Comparison of ENCODE assay signal across 7 cellular contexts in genomic region chr11:118611433-118611795, GRCh38. TPM values are rescaled to one million over a fixed set of nuclear protein-coding genes. Genes with fewer than 3 reads are reported as not detected.
DNase-seq lines count a peak whose midpoint lies in the region; ATAC-seq and TF ChIP-seq lines count a peak whose summit lies in the region.
"Not testable (repeated sequence)": the region's sequence is repeated elsewhere in the genome, so short reads cannot be mapped to it uniquely, and the experiment has no call there.

No MANE protein-coding gene starts in this region.

- not testable (repeated sequence) for H3K18ac ChIP-seq in IMR-90 (ENCODE audit: low read depth, low read length)

- H4K20me1 ChIP-seq in IMR-90 (ENCODE audit: insufficient read depth, low read length): peaks cover 10% of the 10 kb centered on the region

- not testable (repeated sequence) for H3K27ac Mint-ChIP-seq in activated CD4-positive, alpha-beta T cell treated with anti-CD3 and anti-CD28 coated beads, Interleukin-2, amount 10 ng/mL, durations not matched to agents 24 days and 14 days; activated naive CD8-positive, alpha-beta T cell treated with anti-CD3 and anti-CD28 coated beads, Interleukin-2, amount 50 U/mL, for 24 hours; natural killer cell treated with Interleukin-12 subunit alpha and Interleukin-12 subunit beta and Interleukin-15 and Interleukin-18, amount 100 ng/mL, for 72 hours
- H3K27ac Mint-ChIP-seq in stimulated activated memory B cell treated with anti-CD40 and anti-IgM and Interleukin-4, amounts not matched to agents 10 μg/mL and 1 μg/mL and 100 μg/mL, for 72 hours: peak overlapping the region; percentile 5

- WGBS in IMR-90 (ENCODE audit: extremely low coverage in 2 of 2, insufficient read length in 1 of 2), 2 experiments: no CpG with 5 or more reads among the region's 19 CpGs
- 56% methylated on average over 19 of the region's 19 CpGs for WGBS in right cardiac atrium

- H4K8ac ChIP-seq in IMR-90 (ENCODE audit: low read depth in 2 of 2, low read length in 2 of 2): not testable (repeated sequence)

- BruUV-seq in IMR-90 (replicated peaks; lab: Mats Ljungman, UMichigan): not testable (repeated sequence)

- peaks cover 25% of the 10 kb centered on the region for H3K4me1 Mint-ChIP-seq in activated CD4-positive, alpha-beta T cell treated with anti-CD3 and anti-CD28 coated beads, Interleukin-2, amount 10 ng/mL, durations not matched to agents 24 days and 14 days
- H3K4me1 Mint-ChIP-seq in activated naive CD8-positive, alpha-beta T cell treated with anti-CD3 and anti-CD28 coated beads, Interleukin-2, amount 50 U/mL, for 24 hours: peaks cover 25% of the 10 kb centered on the region
- peaks cover 19 to 25% of the 10 kb centered on the region in 2 donors for H3K4me1 Mint-ChIP-seq in natural killer cell treated with Interleukin-12 subunit alpha and Interleukin-12 subunit beta and Interleukin-15 and Interleukin-18, amount 100 ng/mL, for 72 hours (ENCODE audit: low read depth in 2 of 2)
- H3K4me1 Mint-ChIP-seq in stimulated activated memory B cell treated with anti-CD40 and anti-IgM and Interleukin-4, amounts not matched to agents 10 μg/mL and 1 μg/mL and 100 μg/mL, for 72 hours: peaks cover 35% of the 10 kb centered on the region

- H3K9me1 ChIP-seq in IMR-90 (ENCODE audit: insufficient read depth, low read length): peaks cover 40% of the 10 kb centered on the region

- CTCF ChIA-PET in IMR-90 (lab: Yijun Ruan, JAX): interaction anchor here (1.2 kb wide), 1 partner anchor 10 kb away, joined by 9 read pairs; no protein-coding TSS in a partner anchor

- peaks cover 34% of the 10 kb centered on the region for H3K27me3 Mint-ChIP-seq in activated CD4-positive, alpha-beta T cell treated with anti-CD3 and anti-CD28 coated beads, Interleukin-2, amount 10 ng/mL, durations not matched to agents 24 days and 14 days
- H3K27me3 Mint-ChIP-seq in activated naive CD8-positive, alpha-beta T cell treated with anti-CD3 and anti-CD28 coated beads, Interleukin-2, amount 50 U/mL, for 24 hours: peaks cover 24% of the 10 kb centered on the region
- peaks cover 21 to 26% of the 10 kb centered on the region in 2 donors for H3K27me3 Mint-ChIP-seq in natural killer cell treated with Interleukin-12 subunit alpha and Interleukin-12 subunit beta and Interleukin-15 and Interleukin-18, amount 100 ng/mL, for 72 hours
- peaks cover 44% of the 10 kb centered on the region for H3K27me3 Mint-ChIP-seq in stimulated activated memory B cell treated with anti-CD40 and anti-IgM and Interleukin-4, amounts not matched to agents 10 μg/mL and 1 μg/mL and 100 μg/mL, for 72 hours

- not testable (repeated sequence) for H3K14ac ChIP-seq in IMR-90 (replicated peaks; ENCODE audit: low read depth, low read length)

- H3K9ac ChIP-seq in IMR-90 (ENCODE audit: low read depth, low read length): peak overlapping the region; percentile 43; the same call in 1 of the 2 replicates

- peaks cover 28% of the 10 kb centered on the region for H3K36me3 ChIP-seq in IMR-90 (ENCODE audit: control insufficient read depth, insufficient read depth, low read length)

- not testable (repeated sequence) for H3K36me3 Mint-ChIP-seq in activated CD4-positive, alpha-beta T cell treated with anti-CD3 and anti-CD28 coated beads, Interleukin-2, amount 10 ng/mL, durations not matched to agents 24 days and 14 days (ENCODE audit: low read depth); activated naive CD8-positive, alpha-beta T cell treated with anti-CD3 and anti-CD28 coated beads, Interleukin-2, amount 50 U/mL, for 24 hours (ENCODE audit: low read depth); natural killer cell treated with Interleukin-12 subunit alpha and Interleukin-12 subunit beta and Interleukin-15 and Interleukin-18, amount 100 ng/mL, for 72 hours; stimulated activated memory B cell treated with anti-CD40 and anti-IgM and Interleukin-4, amounts not matched to agents 10 μg/mL and 1 μg/mL and 100 μg/mL, for 72 hours

- H3K4me2 ChIP-seq in IMR-90 (ENCODE audit: low read depth, low read length): peak overlapping the region; percentile 82; the same call in 1 of the 2 replicates

- H2AK9ac ChIP-seq in IMR-90 (replicated peaks; ENCODE audit: low read depth, low read length, poor library complexity): not testable (repeated sequence)

- H2AK5ac ChIP-seq in IMR-90 (ENCODE audit: low read depth, low read length): peak overlapping the region; percentile 44; the same call in 1 of the 2 replicates

- not testable (repeated sequence) for TF ChIP-seq CTCF in IMR-90 (conservative IDR thresholded peaks at IDR 0.05; ENCODE audit: low read depth, low read length); dorsolateral prefrontal cortex (IDR thresholded peaks at IDR 0.05 in 54 of 56, conservative IDR thresholded peaks at IDR 0.05 in 2 of 56; ENCODE audit: low read depth in 1 of 56, partially characterized antibody in 56 of 56)

- H3K56ac ChIP-seq in IMR-90 (ENCODE audit: extremely low read depth, insufficient read depth, low read length): not testable (repeated sequence)

- POLR2A ChIA-PET in IMR-90 (lab: Charles Lee; ENCODE audit: unreplicated experiment): not testable (repeated sequence)

- peak overlapping the region; percentile 61; the same call in 1 of the 2 replicates for H3K4ac ChIP-seq in IMR-90 (ENCODE audit: low read depth, low read length)

- not testable (repeated sequence) for ATAC-seq in IMR-90 (ENCODE audit: low read depth); activated naive CD8-positive, alpha-beta T cell treated with anti-CD3 and anti-CD28 coated beads, Interleukin-2, amount 50 U/mL, for 24 hours; right cardiac atrium; natural killer cell treated with Interleukin-12 subunit alpha and Interleukin-12 subunit beta and Interleukin-15 and Interleukin-18, amount 100 ng/mL, for 72 hours; stimulated activated memory B cell treated with anti-CD40 and anti-IgM and Interleukin-4, amounts not matched to agents 10 μg/mL and 1 μg/mL and 100 μg/mL, for 72 hours

- in situ Hi-C loops in IMR-90 (cut with MboI; ENCODE audit: low sequenced_read_pairs): not testable (repeated sequence)

- not testable (repeated sequence) for DNase-seq in IMR-90; activated CD4-positive, alpha-beta T cell treated with anti-CD3 and anti-CD28 coated beads, Interleukin-2, amount 10 ng/mL, durations not matched to agents 24 days and 14 days; activated naive CD8-positive, alpha-beta T cell treated with anti-CD3 and anti-CD28 coated beads, Interleukin-2, amount 50 U/mL, for 24 hours; natural killer cell treated with Interleukin-12 subunit alpha and Interleukin-12 subunit beta and Interleukin-15 and Interleukin-18, amount 100 ng/mL, for 72 hours (ENCODE audit: low spot score)
- DNase-seq in dorsolateral prefrontal cortex (peak in 4 of 10 donors; percentile 5 to 37 (median 19)), right cardiac atrium (peak in 1 of 3 donors; percentile 43)

- H3K4me3 Mint-ChIP-seq in activated CD4-positive, alpha-beta T cell treated with anti-CD3 and anti-CD28 coated beads, Interleukin-2, amount 10 ng/mL, durations not matched to agents 24 days and 14 days: peak overlapping the region; percentile 70
- peak overlapping the region; percentile 57 for H3K4me3 Mint-ChIP-seq in activated naive CD8-positive, alpha-beta T cell treated with anti-CD3 and anti-CD28 coated beads, Interleukin-2, amount 50 U/mL, for 24 hours
- peak overlapping the region; percentile 76 for H3K4me3 Mint-ChIP-seq in natural killer cell treated with Interleukin-12 subunit alpha and Interleukin-12 subunit beta and Interleukin-15 and Interleukin-18, amount 100 ng/mL, for 72 hours
- H3K4me3 Mint-ChIP-seq in stimulated activated memory B cell treated with anti-CD40 and anti-IgM and Interleukin-4, amounts not matched to agents 10 μg/mL and 1 μg/mL and 100 μg/mL, for 72 hours: peak overlapping the region; percentile 43

- H3K27ac ChIP-seq in IMR-90 (ENCODE audit: insufficient read depth, low read length) (peak overlapping the region; percentile 61; the same call in 1 of the 2 replicates), dorsolateral prefrontal cortex (peak overlapping the region; percentile 84 to 99 (median 97))
- not testable (repeated sequence) for H3K27ac ChIP-seq in right cardiac atrium (ENCODE audit: low read length)

- not testable (repeated sequence) for H2AFZ ChIP-seq in IMR-90 (replicated peaks; ENCODE audit: low read length, poor library complexity)

- peaks cover 24 to 59% of the 10 kb centered on the region in 2 experiments; a peak in 3 of 4 replicates for H3K79me1 ChIP-seq in IMR-90 (ENCODE audit: low read depth in 1 of 2, low read length in 2 of 2)

- not testable (repeated sequence) for TF ChIP-seq POLR2A in IMR-90 (IDR thresholded peaks at IDR 0.05; ENCODE audit: low read depth, low read length)

- peak overlapping the region; percentile 33 for H2BK5ac ChIP-seq in IMR-90 (ENCODE audit: low read depth, low read length, poor library complexity, severe bottlenecking)

- TF ChIP-seq RAD21 in IMR-90 (IDR thresholded peaks at IDR 0.05; ENCODE audit: low read length): not testable (repeated sequence)

- H2BK120ac ChIP-seq in IMR-90 (ENCODE audit: low read depth, low read length): peak overlapping the region; percentile 44; the same call in 1 of the 2 replicates

- dilution Hi-C loops in IMR-90 (cut with HindIII; ENCODE audit: low sequenced_read_pairs, unreplicated experiment): not testable (repeated sequence)

- intact Hi-C loops in IMR-90 (cut with micrococcal nuclease); right cardiac atrium (cut with DNase I): not testable (repeated sequence)
- intact Hi-C loops in activated CD4-positive, alpha-beta T cell treated with anti-CD3 and anti-CD28 coated beads, Interleukin-2, amount 10 ng/mL, durations not matched to agents 24 days and 14 days (cut with micrococcal nuclease): loop anchor here (1.0 kb wide), 2 partner anchors 16 to 466 kb away; no protein-coding TSS in a partner anchor
- intact Hi-C loops in dorsolateral prefrontal cortex (cut with DNase I): loop anchor here in 1 of 2 donors (2.0 to 5.0 kb wide), 2 partner anchors 17 to 181 kb away; partner anchors contain the start of gene DDX6

- not testable (repeated sequence) for H3K23ac ChIP-seq in IMR-90 (ENCODE audit: low read depth, low read length)

- not testable (repeated sequence) for H3K9me3 Mint-ChIP-seq in activated CD4-positive, alpha-beta T cell treated with anti-CD3 and anti-CD28 coated beads, Interleukin-2, amount 10 ng/mL, durations not matched to agents 24 days and 14 days; activated naive CD8-positive, alpha-beta T cell treated with anti-CD3 and anti-CD28 coated beads, Interleukin-2, amount 50 U/mL, for 24 hours; natural killer cell treated with Interleukin-12 subunit alpha and Interleukin-12 subunit beta and Interleukin-15 and Interleukin-18, amount 100 ng/mL, for 72 hours; stimulated activated memory B cell treated with anti-CD40 and anti-IgM and Interleukin-4, amounts not matched to agents 10 μg/mL and 1 μg/mL and 100 μg/mL, for 72 hours

- not testable (repeated sequence) for H3K9me3 ChIP-seq in IMR-90 (ENCODE audit: control insufficient read depth, insufficient read depth, low read length); right cardiac atrium (ENCODE audit: control insufficient read depth, low read length)

- H4K5ac ChIP-seq in IMR-90 (ENCODE audit: low read depth, low read length): not testable (repeated sequence)

- H3K4me1 ChIP-seq in IMR-90 (ENCODE audit: control insufficient read depth, insufficient read depth, low read length): peaks cover 33% of the 10 kb centered on the region
- not testable (repeated sequence) for H3K4me1 ChIP-seq in right cardiac atrium (ENCODE audit: control insufficient read depth, insufficient read depth, low read length)

- H3K4me3 ChIP-seq in IMR-90 (ENCODE audit: insufficient read depth, low read depth, low read length): not testable (repeated sequence)
- H3K4me3 ChIP-seq in dorsolateral prefrontal cortex (peak overlapping the region in 56 of 59 donors; percentile 42 to 91 (median 63)), right cardiac atrium (ENCODE audit: low read length) (peak overlapping the region; percentile 84)

- not testable (repeated sequence) for H3K27me3 ChIP-seq in IMR-90 (ENCODE audit: control insufficient read depth, insufficient read depth, low read length); dorsolateral prefrontal cortex; right cardiac atrium (ENCODE audit: control insufficient read depth, insufficient read depth)

- H2BK15ac ChIP-seq in IMR-90 (ENCODE audit: low read depth, low read length): not testable (repeated sequence)

- not testable (repeated sequence) for H2BK20ac ChIP-seq in IMR-90 (ENCODE audit: low read depth, low read length)

- not testable (repeated sequence) for H4K91ac ChIP-seq in IMR-90 (ENCODE audit: insufficient read depth, low read depth, low read length)

RNA-seq across cellular contexts. Expression of gene PHLDB1, which starts 4.0 kb away (rescaled TPM):
- 40.0 and 41.7 TPM in 2 replicates for total RNA-seq in IMR-90 (2012; rRNA removed)
- polyA plus RNA-seq in IMR-90 (2012; rRNA removed): 90.4 and 96.4 TPM in 2 replicates
- 60.4 and 83.0 TPM in 2 replicates for polyA plus RNA-seq in IMR-90 (2012; cell fraction: cytosol; rRNA removed)
- polyA plus RNA-seq in IMR-90 (2012; cell fraction: nucleus; rRNA removed; ENCODE audit: low replicate concordance): 350 and 414 TPM in 2 replicates
- total RNA-seq in activated CD4-positive, alpha-beta T cell treated with anti-CD3 and anti-CD28 coated beads, Interleukin-2, amount 10 ng/mL, durations not matched to agents 24 days and 14 days: 1.3 and 1.7 TPM in 2 replicates
- 100 to 1,000 TPM in 117 of 120 experiments, 10 to 100 TPM in 3; 68.2 to 983 (median 256) TPM for total RNA-seq in dorsolateral prefrontal cortex
- total RNA-seq in right cardiac atrium: 100 to 1,000 TPM; 123 to 177 (median 136) TPM
- polyA plus RNA-seq in right cardiac atrium: 110 TPM
- total RNA-seq in natural killer cell treated with Interleukin-12 subunit alpha and Interleukin-12 subunit beta and Interleukin-15 and Interleukin-18, amount 100 ng/mL, for 72 hours: 1 to 10 TPM in 1 of 2 donors, under 1 TPM in 1; 0.98 to 2.6 TPM

RNA-seq across cellular contexts. Expression of gene ARCN1, which starts 39.2 kb away (rescaled TPM):
- total RNA-seq in IMR-90 (2012; rRNA removed) (148 and 176 TPM in 2 replicates), dorsolateral prefrontal cortex (100 to 1,000 TPM in 36 of 120 experiments, 10 to 100 TPM in 84; 67.9 to 122 (median 95.9) TPM), right cardiac atrium (100 to 1,000 TPM in 2 of 4 donors, 10 to 100 TPM in 2; 90.3 to 138 (median 101) TPM)
- polyA plus RNA-seq in IMR-90 (2012; rRNA removed) (212 and 215 TPM in 2 replicates), right cardiac atrium (69.1 TPM)
- polyA plus RNA-seq in IMR-90 (2012; cell fraction: cytosol; rRNA removed): 47.6 and 72.9 TPM in 2 replicates
- polyA plus RNA-seq in IMR-90 (2012; cell fraction: nucleus; rRNA removed; ENCODE audit: low replicate concordance): 17.0 and 104 TPM in 2 replicates
- 147 and 150 TPM in 2 replicates for total RNA-seq in activated CD4-positive, alpha-beta T cell treated with anti-CD3 and anti-CD28 coated beads, Interleukin-2, amount 10 ng/mL, durations not matched to agents 24 days and 14 days
- total RNA-seq in natural killer cell treated with Interleukin-12 subunit alpha and Interleukin-12 subunit beta and Interleukin-15 and Interleukin-18, amount 100 ng/mL, for 72 hours: 100 to 1,000 TPM; 152 to 212 TPM

RNA-seq across cellular contexts. Expression of gene IFT46, which starts 45.7 kb away (rescaled TPM):
- total RNA-seq in IMR-90 (2012; rRNA removed) (45.5 and 46.2 TPM in 2 replicates), dorsolateral prefrontal cortex (10 to 100 TPM; 28.5 to 49.1 (median 37.4) TPM), right cardiac atrium (10 to 100 TPM; 15.2 to 27.4 (median 20.1) TPM)
- polyA plus RNA-seq in IMR-90 (2012; rRNA removed) (27.7 and 30.1 TPM in 2 replicates), right cardiac atrium (21.6 TPM)
- polyA plus RNA-seq in IMR-90 (2012; cell fraction: cytosol; rRNA removed): 11.6 and 13.5 TPM in 2 replicates
- 16.9 and 37.4 TPM in 2 replicates for polyA plus RNA-seq in IMR-90 (2012; cell fraction: nucleus; rRNA removed; ENCODE audit: low replicate concordance)
- total RNA-seq in activated CD4-positive, alpha-beta T cell treated with anti-CD3 and anti-CD28 coated beads, Interleukin-2, amount 10 ng/mL, durations not matched to agents 24 days and 14 days: 17.6 and 19.1 TPM in 2 replicates
- total RNA-seq in natural killer cell treated with Interleukin-12 subunit alpha and Interleukin-12 subunit beta and Interleukin-15 and Interleukin-18, amount 100 ng/mL, for 72 hours: 10 to 100 TPM; 12.1 to 13.2 TPM

Comparison
In these comparisons a context has a peak if more than half of its experiments do, and no peak if none do; other contexts are left out.
1. RNA of gene PHLDB1, which starts 4.0 kb away (total RNA-seq): 68.2 to 983 TPM in dorsolateral prefrontal cortex, 123 to 177 TPM in right cardiac atrium and 40.0 to 41.7 TPM in IMR-90; 0.98 to 2.6 TPM in natural killer cell treated with Interleukin-12 subunit alpha and Interleukin-12 subunit beta and Interleukin-15 and Interleukin-18, amount 100 ng/mL, for 72 hours and 1.3 to 1.7 TPM in activated CD4-positive, alpha-beta T cell treated with anti-CD3 and anti-CD28 coated beads, Interleukin-2, amount 10 ng/mL, durations not matched to agents 24 days and 14 days; every median in the first group is over 10 times any median in the second.
2. Peak in every context shown above with its lines, with median percentiles within 50 percentile points of each other: H3K4me3 Mint-ChIP-seq.